ENCODE assay signal across 17 cellular contexts in genomic region chr13:98938801-98939200, GRCh38. TPM values are rescaled to one million over a fixed set of nuclear protein-coding genes. Genes with fewer than 3 reads are reported as not detected.
DNase-seq lines count a peak whose midpoint lies in the region; ATAC-seq and TF ChIP-seq lines count a peak whose summit lies in the region.
"Had no signal": no experiment of that assay in that cellular context is flagged by ENCODE, and none has a peak within 500 bp of the region (broad histone marks: within the 10 kb centered on the region; RNA-seq: fewer than 3 reads in every experiment).

No MANE protein-coding gene starts in this region.

- 79 to 87% methylated on average over 3 of the region's 3 CpGs for whole genome bisulfite sequencing in heart right ventricle, 2 donors

- ATAC-seq in heart right ventricle (peak in 3 of 8 donors; percentile 20 to 34 (median 31)), Right ventricle myocardium superior (ENCODE audit: poor library complexity) (no peak), WTC11 (peak; percentile 73), HG03342 (IDR thresholded peaks at IDR 0.05; ENCODE audit: unreplicated experiment) (no peak)
- ATAC-seq: activated CD8-positive, alpha-beta T cell treated with anti-CD3 and anti-CD28 coated beads for 36 hours had no signal

- DNase-seq in heart right ventricle (no peak), Right ventricle myocardium superior (no peak), WTC11 (ENCODE audit: low spot score) (peak; percentile 40), iPS-NIHi7 (ENCODE audit: extremely low spot score) (peak; percentile 60), HPDE6-E6E7 (ENCODE audit: extremely low spot score) (no peak)
- DNase-seq in activated CD4-positive, alpha-beta memory T cell treated with anti-CD3 and anti-CD28 coated beads for 36 hours, result no peak
- DNase-seq: activated CD8-positive, alpha-beta T cell treated with anti-CD3 and anti-CD28 coated beads for 36 hours; activated T-cell treated with anti-CD3 and anti-CD28 coated beads, Interleukin-2, amount 50 U/mL, for 48 hours; kidney glomerular epithelial cell; MG63; substantia nigra; T-helper 1 cell had no signal

- POLR2A ChIA-PET in WTC11 (lab: Charles Lee), result no interaction called here
- POLR2A ChIA-PET in activated CD4-positive, alpha-beta memory T cell treated with anti-CD3 and anti-CD28 coated beads for 36 hours (lab: Charles Lee), result no interaction called here

- H3K36me3 ChIP-seq in heart right ventricle (no peaks in the 10 kb centered on the region), subcutaneous abdominal adipose tissue (ENCODE audit: control insufficient read depth in 5 of 5, insufficient read depth in 5 of 5, low read length in 5 of 5) (no peaks in the 10 kb centered on the region)
- H3K36me3 ChIP-seq: breast epithelium, MG63 had no signal

- H3K27ac Mint-ChIP-seq in WTC11, result peak overlapping the region; percentile 88
- H3K27ac Mint-ChIP-seq in activated CD4-positive, alpha-beta memory T cell treated with anti-CD3 and anti-CD28 coated beads for 36 hours, result no peak overlapping the region
- H3K27ac Mint-ChIP-seq: activated CD8-positive, alpha-beta T cell treated with anti-CD3 and anti-CD28 coated beads for 36 hours; activated naive CD8-positive, alpha-beta T cell had no signal

- intact Hi-C loops in heart right ventricle (cut with DNase I), result no loop called here
- intact Hi-C loops in Right ventricle myocardium superior (cut with DNase I), result no loop called here
- intact Hi-C loops in activated CD4-positive, alpha-beta memory T cell treated with anti-CD3 and anti-CD28 coated beads for 36 hours (cut with micrococcal nuclease), result no loop called here

- H3K27me3 ChIP-seq in heart right ventricle (no peaks in the 10 kb centered on the region), subcutaneous abdominal adipose tissue (ENCODE audit: control insufficient read depth in 5 of 5, insufficient read depth in 4 of 5, low read length in 5 of 5) (no peaks in the 10 kb centered on the region)
- H3K27me3 ChIP-seq: breast epithelium, MG63 had no signal

- CTCF ChIA-PET in WTC11 (lab: Charles Lee), result interaction anchor here (0.9 to 2.1 kb wide), 8 partner anchors 9 to 266 kb away, joined by 3 to 13 read pairs (median 4); no protein-coding TSS in a partner anchor
- CTCF ChIA-PET in activated CD4-positive, alpha-beta memory T cell treated with anti-CD3 and anti-CD28 coated beads for 36 hours (lab: Charles Lee), result no interaction called here

- peaks cover 13% of the 10 kb centered on the region for H3K9me3 Mint-ChIP-seq in WTC11
- peaks cover 15% of the 10 kb centered on the region for H3K9me3 Mint-ChIP-seq in activated CD4-positive, alpha-beta memory T cell treated with anti-CD3 and anti-CD28 coated beads for 36 hours

- peaks cover 42% of the 10 kb centered on the region for H3K4me1 Mint-ChIP-seq in WTC11
- H3K4me1 Mint-ChIP-seq in activated CD4-positive, alpha-beta memory T cell treated with anti-CD3 and anti-CD28 coated beads for 36 hours (ENCODE audit: low read depth), result peaks cover 4% of the 10 kb centered on the region

- H3K4me3 ChIP-seq in heart right ventricle (no peak overlapping the region), subcutaneous abdominal adipose tissue (ENCODE audit: low read depth in 1 of 5, low read length in 5 of 5) (no peak overlapping the region)
- H3K4me3 ChIP-seq: breast epithelium, MG63 had no signal

- H3K9ac ChIP-seq in subcutaneous abdominal adipose tissue (ENCODE audit: low read length in 5 of 5), result no peak overlapping the region

- TF ChIP-seq CTCF in heart right ventricle (IDR thresholded peaks at IDR 0.05), result no peak
- no peak for TF ChIP-seq CTCF in WTC11 (IDR thresholded peaks at IDR 0.05)

- H3K4me3 Mint-ChIP-seq in WTC11, result no peak overlapping the region
- no peak overlapping the region for H3K4me3 Mint-ChIP-seq in activated CD4-positive, alpha-beta memory T cell treated with anti-CD3 and anti-CD28 coated beads for 36 hours
- H3K4me3 Mint-ChIP-seq: activated CD8-positive, alpha-beta T cell treated with anti-CD3 and anti-CD28 coated beads for 36 hours; activated naive CD8-positive, alpha-beta T cell had no signal

- H3K4me1 ChIP-seq in heart right ventricle (peaks cover 10 to 59% (median 41%) of the 10 kb centered on the region in 9 donors), subcutaneous abdominal adipose tissue (ENCODE audit: control insufficient read depth in 5 of 5, insufficient read depth in 5 of 5, low read length in 5 of 5) (peaks cover 4 to 43% (median 30%) of the 10 kb centered on the region in 5 donors)
- H3K4me1 ChIP-seq: breast epithelium had no signal

- H3K27me3 Mint-ChIP-seq in WTC11 (ENCODE audit: low read depth), result no peaks in the 10 kb centered on the region
- H3K27me3 Mint-ChIP-seq in activated CD4-positive, alpha-beta memory T cell treated with anti-CD3 and anti-CD28 coated beads for 36 hours, result no peaks in the 10 kb centered on the region
- H3K27me3 Mint-ChIP-seq: activated CD8-positive, alpha-beta T cell treated with anti-CD3 and anti-CD28 coated beads for 36 hours; activated naive CD8-positive, alpha-beta T cell had no signal

- H3K9me3 ChIP-seq in heart right ventricle (peaks cover 0 to 18% (median 11%) of the 10 kb centered on the region in 11 donors), subcutaneous abdominal adipose tissue (ENCODE audit: control insufficient read depth in 5 of 5, low read length in 5 of 5) (peaks cover 0 to 11% (median 7%) of the 10 kb centered on the region in 5 donors)
- H3K9me3 ChIP-seq: MG63 had no signal

- H3K36me3 Mint-ChIP-seq in WTC11, result peaks cover 11% of the 10 kb centered on the region
- H3K36me3 Mint-ChIP-seq in activated CD4-positive, alpha-beta memory T cell treated with anti-CD3 and anti-CD28 coated beads for 36 hours, result peaks cover 17% of the 10 kb centered on the region

- H3K27ac ChIP-seq in heart right ventricle (peak overlapping the region in 7 of 10 donors; percentile 8 to 78 (median 58)), subcutaneous abdominal adipose tissue (ENCODE audit: low read depth, low read length) (peak overlapping the region; percentile 13)
- H3K27ac ChIP-seq: RWPE1 had no signal

TF ChIP-seq in WTC11, 78 proteins besides CTCF, POLR2A, EP300 and RAD21:
- TF ChIP-seq RORB (CRISPR knock-in tag; IDR thresholded peaks at IDR 0.05) (no peak), ZNF263 (CRISPR knock-in tag; IDR thresholded peaks at IDR 0.05; ENCODE audit: low read depth) (peak; percentile 83)
TF ChIP-seq in WTC11: peak in this region for 1.

RNA-seq across cellular contexts. Expression of gene DOCK9, which starts 39.1 kb away (rescaled TPM):
- total RNA-seq in heart right ventricle (10 to 100 TPM; 31.6 to 73.7 (median 43.4) TPM), Right ventricle myocardium superior (28.3 TPM), WTC11 (2021) (35.0 to 36.6 TPM (median 36.0 TPM) in 3 replicates)
- 10 to 100 TPM; 32.0 to 45.3 TPM for polyA plus RNA-seq in heart right ventricle
- 10 to 100 TPM; 57.2 to 59.0 TPM for total RNA-seq in activated CD4-positive, alpha-beta memory T cell treated with anti-CD3 and anti-CD28 coated beads for 36 hours

Comparison
In these comparisons a context has a peak if more than half of its experiments do, and no peak if none do; other contexts are left out.
1. DNase-seq: peak in WTC11 (single experiment) and iPS-NIHi7 (single experiment); none in heart right ventricle (0 of 2), Right ventricle myocardium superior (single experiment), activated CD4-positive, alpha-beta memory T cell treated with anti-CD3 and anti-CD28 coated beads for 36 hours (single experiment) and HPDE6-E6E7 (single experiment).